Comparison of ENCODE assay signal across 13 cellular contexts in the genomic region with DNA sequence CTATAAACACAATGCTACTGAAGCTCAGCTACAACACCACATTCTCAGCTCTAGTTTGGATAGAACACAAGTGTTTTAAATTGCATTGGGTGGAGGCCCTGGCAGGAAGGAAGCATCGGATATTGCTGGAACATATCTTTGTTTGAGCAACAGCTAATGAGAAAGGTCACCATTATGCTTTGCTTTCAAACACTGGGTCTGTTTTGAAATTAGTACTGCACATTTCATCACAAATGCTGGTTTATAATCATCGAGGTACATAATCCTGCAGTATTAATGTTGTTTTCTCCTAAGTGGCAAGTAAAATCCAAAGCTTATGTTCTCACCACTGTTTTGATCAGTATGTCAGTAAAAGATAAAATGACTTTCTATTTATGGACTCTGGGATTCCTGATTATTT.
DNase-seq lines count a peak whose midpoint lies in the region; ATAC-seq, FAIRE-seq and TF ChIP-seq lines count a peak whose summit lies in the region.
"Had no signal": no experiment of that assay in that cellular context is flagged by ENCODE, and none has a peak within 500 bp of the region (broad histone marks: within the 10 kb centered on the region; RNA-seq: fewer than 3 reads in every experiment).

No MANE protein-coding gene starts in this region.

- 18% methylated on average over 2 of the region's 2 CpGs for WGBS in HepG2 (ENCODE audit: low lambda C conversion rate)
- 13% methylated on average over 2 of the region's 2 CpGs for WGBS in tibial nerve, 2 donors

- intact Hi-C loops in HepG2 (cut with micrococcal nuclease; ENCODE audit: unreplicated experiment) = no loop called here

- H3K27ac ChIP-seq in RWPE2 (ENCODE audit: poor library complexity, severe bottlenecking) (peak overlapping the region; percentile 89), epithelial cell of prostate (peak overlapping the region; percentile 91), HepG2 (ENCODE audit: extremely low read length, insufficient read depth, low read length) (peak overlapping the region; percentile 11), tibial nerve (peak overlapping the region; percentile 39 to 78 (median 68))

- TF ChIP-seq POLR2A in HepG2 (IDR thresholded peaks at IDR 0.05; ENCODE audit: insufficient read depth in 1 of 2, low read depth in 2 of 2, low read length in 2 of 2) (no peak), tibial nerve (IDR thresholded peaks at IDR 0.05) (no peak)

- CTCF ChIA-PET in HepG2 (lab: Yijun Ruan, JAX; ENCODE audit: low intra/inter-chr PET ratio, low total read pairs) = no interaction called here

- ATAC-seq in RWPE2 (ENCODE audit: low read depth) = no peak
- ATAC-seq in HepG2 = peak; percentile 69; the same call in 2 of the 3 replicates
- no peak for ATAC-seq in HG03097 (IDR thresholded peaks at IDR 0.05; ENCODE audit: low FRiP score, unreplicated experiment)
- ATAC-seq: left colon; stimulated activated memory B cell treated with anti-CD40 and anti-IgM and Interleukin-4, amounts not matched to agents 10 μg/mL and 1 μg/mL and 100 μg/mL, for 72 hours had no signal

- H4K20me1 ChIP-seq in HepG2 (ENCODE audit: insufficient read depth, low read length) = no peaks in the 10 kb centered on the region

- H3K4me3 ChIP-seq in RWPE2 (ENCODE audit: severe bottlenecking) (no peak overlapping the region), HepG2 (replicated peaks in 1 of 3; ENCODE audit: insufficient read depth in 1 of 3, low read depth in 2 of 3, low read length in 3 of 3) (no peak overlapping the region; a peak in 1 of 6 replicates), tibial nerve (no peak overlapping the region), MG63 (no peak overlapping the region)

- no peak for TF ChIP-seq RAD21 in HepG2 (CRISPR knock-in tag; IDR thresholded peaks at IDR 0.05)

- no peaks in the 10 kb centered on the region for H3K36me3 ChIP-seq in RWPE2 (ENCODE audit: low read depth)
- no peaks in the 10 kb centered on the region for H3K36me3 ChIP-seq in HepG2 (replicated peaks in 1 of 2; ENCODE audit: control insufficient read depth in 1 of 2, insufficient read depth in 2 of 2, low read length in 2 of 2)
- H3K36me3 ChIP-seq in tibial nerve = no peaks in the 10 kb centered on the region
- no peaks in the 10 kb centered on the region; the same call in 1 of the 2 replicates for H3K36me3 ChIP-seq in MG63

- no TSS peak for BruUV-seq in HepG2 (replicated peaks; lab: Mats Ljungman, UMichigan)

- H3K9me3 ChIP-seq in RWPE2 (ENCODE audit: severe bottlenecking) (no peaks in the 10 kb centered on the region), HepG2 (ENCODE audit: low read length) (no peaks in the 10 kb centered on the region), tibial nerve (no peaks in the 10 kb centered on the region), MG63 (no peaks in the 10 kb centered on the region; the same call in 1 of the 2 replicates)

- H3K4me1 ChIP-seq in RWPE2 (ENCODE audit: insufficient read depth, poor library complexity, severe bottlenecking) (peaks cover 47% of the 10 kb centered on the region), HepG2 (ENCODE audit: insufficient read depth, low read length) (peaks cover 50% of the 10 kb centered on the region), tibial nerve (peaks cover 0 to 57% (median 16%) of the 10 kb centered on the region in 4 donors)

- DNase-seq in RWPE2 (ENCODE audit: low spot score) (no peak), epithelial cell of prostate (ENCODE audit: low read depth, low spot score) (no peak), HepG2 (ENCODE audit: low spot score) (peak; percentile 65), tibial nerve (ENCODE audit: low spot score in 2 of 2) (peak in 1 of 2 donors; percentile 49), MG63 (no peak), GDM1 (lab: John Stamatoyannopoulos, UW) (no peak)
- DNase-seq: activated CD4-positive, CD25-positive, alpha-beta regulatory T cell; activated T-cell treated with anti-CD3 and anti-CD28 coated beads, Interleukin-2, amount 50 U/mL, for 24 hours; left colon; MV-4-11; stimulated activated CD4-positive, alpha-beta T cell treated with anti-CD3 and anti-CD28 coated beads, Interleukin-1b, Interleukin-23, amount 100 ng/mL, for 48 hours had no signal

- H3K9ac ChIP-seq in HepG2 (ENCODE audit: insufficient read depth, low read depth, low read length) = no peak overlapping the region

- POLR2A ChIA-PET in HepG2 (lab: Yijun Ruan, JAX) = interaction anchor here (1.2 to 1.6 kb wide), 2 partner anchors 12 to 61 kb away, joined by 3 to 5 read pairs; a partner anchor contains a TSS

- TF ChIP-seq CTCF in RWPE2 (IDR thresholded peaks at IDR 0.05; ENCODE audit: poor library complexity, severe bottlenecking) (no peak), HepG2 (CRISPR knock-in tag; IDR thresholded peaks at IDR 0.05) (no peak), tibial nerve (IDR thresholded peaks at IDR 0.05) (no peak)

- H3K27me3 ChIP-seq in RWPE2 (ENCODE audit: insufficient read depth, poor library complexity, severe bottlenecking) (no peaks in the 10 kb centered on the region), HepG2 (ENCODE audit: control insufficient read depth in 1 of 2, insufficient read depth in 2 of 2, low read length in 2 of 2) (no peaks in the 10 kb centered on the region), tibial nerve (no peaks in the 10 kb centered on the region), MG63 (no peaks in the 10 kb centered on the region)

- in situ Hi-C loops in HepG2 (cut with HindIII; ENCODE audit: extremely low pct_ligation_motif_present, low pct_unique_long_range_greater_than_20kb) = no loop called here

- FAIRE-seq in HepG2 (lab: Jason Lieb, UNC) = peak; percentile 70

- TF ChIP-seq EP300 in HepG2 (IDR thresholded peaks at IDR 0.05; ENCODE audit: low read depth in 2 of 2, low read length in 2 of 2) (peak in 1 of 2 experiments; percentile 27; a peak in 1 of 4 replicates), HepG2 (CRISPR knock-in tag; IDR thresholded peaks at IDR 0.05; ENCODE audit: borderline replicate concordance) (peak; percentile 16; the same call in 1 of the 2 replicates), tibial nerve (IDR thresholded peaks at IDR 0.05) (peak in 1 of 2 donors; percentile 87)

- peak overlapping the region; percentile 20; the same call in 1 of the 2 replicates for H3K4me2 ChIP-seq in HepG2 (ENCODE audit: low read depth, low read length)

- H3K79me2 ChIP-seq in HepG2 (ENCODE audit: insufficient read depth, low read length) = no peaks in the 10 kb centered on the region

- H2AFZ ChIP-seq in HepG2 (ENCODE audit: low read length) = peak overlapping the region; percentile 56

TF ChIP-seq in HepG2, 621 proteins besides CTCF, POLR2A, EP300 and RAD21 (continues in another document):
- TF ChIP-seq, protein P1, sequence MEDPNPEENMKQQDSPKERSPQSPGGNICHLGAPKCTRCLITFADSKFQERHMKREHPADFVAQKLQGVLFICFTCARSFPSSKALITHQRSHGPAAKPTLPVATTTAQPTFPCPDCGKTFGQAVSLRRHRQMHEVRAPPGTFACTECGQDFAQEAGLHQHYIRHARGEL (CRISPR knock-in tag; IDR thresholded peaks at IDR 0.05) = no peak
- TF ChIP-seq RARA (CRISPR knock-in tag; IDR thresholded peaks at IDR 0.05) = peak; percentile 46
- TF ChIP-seq CREM (IDR thresholded peaks at IDR 0.05) = peak; percentile 27; the same call in 1 of the 2 replicates
- TF ChIP-seq CREM (CRISPR knock-in tag; IDR thresholded peaks at IDR 0.05) = no peak
- TF ChIP-seq PPARG (CRISPR knock-in tag; conservative IDR thresholded peaks at IDR 0.05) = peak; percentile 56; the same call in 1 of the 2 replicates
- no peak for TF ChIP-seq ZNF674 (CRISPR knock-in tag; IDR thresholded peaks at IDR 0.05; ENCODE audit: low read depth)
- 0 out of 2 replicates have a peak, but pooled peaks have one; percentile 44 for TF ChIP-seq POGZ (CRISPR knock-in tag; IDR thresholded peaks at IDR 0.05)
- TF ChIP-seq KLF15 (CRISPR knock-in tag; IDR thresholded peaks at IDR 0.05; ENCODE audit: borderline replicate concordance) = no peak
- TF ChIP-seq REPIN1 (CRISPR knock-in tag; IDR thresholded peaks at IDR 0.05; ENCODE audit: borderline replicate concordance, low read depth) = no peak
- TF ChIP-seq, protein P2, sequence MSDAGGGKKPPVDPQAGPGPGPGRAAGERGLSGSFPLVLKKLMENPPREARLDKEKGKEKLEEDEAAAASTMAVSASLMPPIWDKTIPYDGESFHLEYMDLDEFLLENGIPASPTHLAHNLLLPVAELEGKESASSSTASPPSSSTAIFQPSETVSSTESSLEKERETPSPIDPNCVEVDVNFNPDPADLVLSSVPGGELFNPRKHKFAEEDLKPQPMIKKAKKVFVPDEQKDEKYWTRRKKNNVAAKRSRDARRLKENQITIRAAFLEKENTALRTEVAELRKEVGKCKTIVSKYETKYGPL (CRISPR knock-in tag; IDR thresholded peaks at IDR 0.05) = no peak
- TF ChIP-seq FOXA3 (CRISPR knock-in tag; IDR thresholded peaks at IDR 0.05) = peak; percentile 42; the same call in 1 of the 2 replicates
- no peak for TF ChIP-seq ZFAT (CRISPR knock-in tag; conservative IDR thresholded peaks at IDR 0.05)
- TF ChIP-seq SUZ12 (IDR thresholded peaks at IDR 0.05; ENCODE audit: low read depth, low read length) = no peak
- TF ChIP-seq, protein P3, sequence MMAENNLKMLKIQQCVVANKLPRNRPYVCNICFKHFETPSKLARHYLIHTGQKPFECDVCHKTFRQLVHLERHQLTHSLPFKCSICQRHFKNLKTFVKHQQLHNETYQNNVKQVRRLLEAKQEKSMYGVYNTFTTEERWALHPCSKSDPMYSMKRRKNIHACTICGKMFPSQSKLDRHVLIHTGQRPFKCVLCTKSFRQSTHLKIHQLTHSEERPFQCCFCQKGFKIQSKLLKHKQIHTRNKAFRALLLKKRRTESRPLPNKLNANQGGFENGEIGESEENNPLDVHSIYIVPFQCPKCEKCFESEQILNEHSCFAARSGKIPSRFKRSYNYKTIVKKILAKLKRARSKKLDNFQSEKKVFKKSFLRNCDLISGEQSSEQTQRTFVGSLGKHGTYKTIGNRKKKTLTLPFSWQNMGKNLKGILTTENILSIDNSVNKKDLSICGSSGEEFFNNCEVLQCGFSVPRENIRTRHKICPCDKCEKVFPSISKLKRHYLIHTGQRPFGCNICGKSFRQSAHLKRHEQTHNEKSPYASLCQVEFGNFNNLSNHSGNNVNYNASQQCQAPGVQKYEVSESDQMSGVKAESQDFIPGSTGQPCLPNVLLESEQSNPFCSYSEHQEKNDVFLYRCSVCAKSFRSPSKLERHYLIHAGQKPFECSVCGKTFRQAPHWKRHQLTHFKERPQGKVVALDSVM (CRISPR knock-in tag; IDR thresholded peaks at IDR 0.05) = no peak
- 0 out of 2 replicates have a peak, but pooled peaks have one; percentile 21 for TF ChIP-seq THAP11 (CRISPR knock-in tag; IDR thresholded peaks at IDR 0.05)
- no peak for TF ChIP-seq KLF13 (CRISPR knock-in tag; IDR thresholded peaks at IDR 0.05)
- peak; percentile 41; the same call in 1 of the 2 replicates for TF ChIP-seq RXRB (CRISPR knock-in tag; IDR thresholded peaks at IDR 0.05; ENCODE audit: borderline replicate concordance)
- 0 out of 2 replicates have a peak, but pooled peaks have one; percentile 36 for TF ChIP-seq HNF4A (CRISPR knock-in tag; IDR thresholded peaks at IDR 0.05)
- TF ChIP-seq ZNF737 (CRISPR knock-in tag; IDR thresholded peaks at IDR 0.05; ENCODE audit: borderline replicate concordance) = no peak
- no peak for TF ChIP-seq KDM6A (CRISPR knock-in tag; IDR thresholded peaks at IDR 0.05; ENCODE audit: low read depth)

Comparison
In these comparisons a context has a peak if more than half of its experiments do, and no peak if none do; other contexts are left out.
1. H3K27ac ChIP-seq: peak in every context shown above with its lines; median percentile 91 in epithelial cell of prostate; 89 in RWPE2; 68 in tibial nerve; 11 in HepG2.